ENCODE assay signal across 8 cellular contexts in the genomic region with DNA sequence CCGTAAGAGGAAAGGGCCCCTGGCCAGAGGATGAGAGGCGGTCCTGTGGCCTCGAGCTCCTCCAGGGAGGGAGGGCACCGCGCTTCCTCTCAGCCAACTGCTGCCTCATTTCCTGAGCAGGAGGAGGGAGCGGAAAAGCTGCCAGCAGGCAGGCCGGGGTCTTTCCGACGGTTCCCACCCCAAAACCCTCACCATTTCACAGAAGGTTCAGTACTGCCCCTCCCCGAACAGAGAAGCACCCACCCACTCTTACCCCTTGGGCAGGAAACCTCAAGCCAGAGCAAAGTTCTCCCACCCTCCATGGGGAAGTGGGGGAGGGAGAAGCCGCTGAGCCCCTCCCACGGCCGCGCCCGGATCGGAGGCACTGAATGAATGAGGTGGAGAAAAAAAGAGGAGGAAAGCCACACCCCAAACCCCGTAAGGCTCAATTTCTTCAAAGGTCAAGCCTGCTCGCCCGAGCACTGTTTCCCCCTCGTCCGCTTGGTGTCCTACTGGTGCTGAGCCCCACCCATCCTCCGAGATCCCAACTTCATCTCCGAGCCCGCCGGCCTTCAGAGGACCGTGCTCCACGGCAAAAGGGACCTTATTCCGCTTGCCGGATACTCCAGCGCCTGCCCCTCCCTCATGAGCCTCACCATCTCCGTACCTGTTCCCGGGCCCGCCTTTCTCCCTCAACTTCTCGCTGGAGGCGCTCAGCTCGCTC. TPM values are rescaled to one million over a fixed set of nuclear protein-coding genes. Genes with fewer than 3 reads are reported as not detected.
DNase-seq lines count a peak whose midpoint lies in the region; ATAC-seq lines count a peak whose summit lies in the region.

No MANE protein-coding gene starts in this region.

- H3K27ac Mint-ChIP-seq in T-cell: peak overlapping the region; percentile 100

- ATAC-seq in GM21529 (IDR thresholded peaks at IDR 0.05; ENCODE audit: unreplicated experiment): peak; percentile 56
- peak; percentile 43 to 59 (median 54) for ATAC-seq in T-cell (replicated peaks in 1 of 4)
- ATAC-seq in right cardiac atrium: peak; percentile 68 to 84

- H3K9me3 Mint-ChIP-seq in T-cell: no peaks in the 10 kb centered on the region

- H3K36me3 Mint-ChIP-seq in T-cell: peaks cover 19% of the 10 kb centered on the region

- peak overlapping the region; percentile 96 for H3K9ac ChIP-seq in rectal smooth muscle tissue (ENCODE audit: low read length)

- H3K27ac ChIP-seq in KOPT-K1 (ENCODE audit: low read depth, low read length, poor library complexity, severe bottlenecking) (peak overlapping the region; percentile 93), right cardiac atrium (ENCODE audit: low read length) (peak overlapping the region; percentile 82), rectal smooth muscle tissue (ENCODE audit: low read depth, low read length) (peak overlapping the region; percentile 90)

- peaks cover 40% of the 10 kb centered on the region for H3K36me3 ChIP-seq in KOPT-K1 (ENCODE audit: insufficient read depth, low read length)
- peaks cover 6% of the 10 kb centered on the region for H3K36me3 ChIP-seq in rectal smooth muscle tissue (ENCODE audit: control insufficient read depth, insufficient read depth, low read length)

- H3K4me3 Mint-ChIP-seq in T-cell: peak overlapping the region; percentile 95 to 100 (median 100)

- H3K9me3 ChIP-seq in KOPT-K1 (ENCODE audit: insufficient read depth, low read length, poor library complexity, severe bottlenecking): no peaks in the 10 kb centered on the region
- no peaks in the 10 kb centered on the region for H3K9me3 ChIP-seq in right cardiac atrium (ENCODE audit: control insufficient read depth, low read length)

- H3K4me3 ChIP-seq in right cardiac atrium (ENCODE audit: low read length) (peak overlapping the region; percentile 82), rectal smooth muscle tissue (ENCODE audit: low read length) (peak overlapping the region; percentile 99)

- H3K4me1 Mint-ChIP-seq in T-cell: peaks cover 56 to 60% (median 58%) of the 10 kb centered on the region in 3 donors

- POLR2A ChIA-PET in T-cell (lab: Charles Lee): interaction anchor here in 1 of 2 donors (0.5 to 2.1 kb wide), 2 partner anchors 24 to 956 kb away, joined by 3 to 8 read pairs; no protein-coding TSS in a partner anchor

- peak; percentile 42 for DNase-seq in DMS79 treated with DMSO at 0.1 percent for 48 hours (lab: John Stamatoyannopoulos, UW)
- DNase-seq in T-cell: peak in 31 of 34 experiments; percentile 21 to 75 (median 51)
- DNase-seq in amygdala (lab: John Stamatoyannopoulos, UW): peak in 43 of 56 donors; percentile 8 to 75 (median 42)
- DNase-seq in right cardiac atrium: peak; percentile 84 to 90 (median 89)
- DNase-seq in DMS153 (lab: John Stamatoyannopoulos, UW): no peak

- H3K4me1 ChIP-seq in right cardiac atrium (ENCODE audit: control insufficient read depth, insufficient read depth, low read length) (peaks cover 12% of the 10 kb centered on the region), rectal smooth muscle tissue (ENCODE audit: control insufficient read depth, insufficient read depth, low read length) (peaks cover 7% of the 10 kb centered on the region)

- WGBS in right cardiac atrium: under 1% methylated on average over 36 of the region's 36 CpGs

- H3K27me3 Mint-ChIP-seq in T-cell: no peaks in the 10 kb centered on the region

- CTCF ChIA-PET in T-cell (lab: Charles Lee): interaction anchor here in 1 of 2 donors (0.6 to 2.5 kb wide), 3 partner anchors 25 to 112 kb away, joined by 3 to 10 read pairs (median 4); a partner anchor contains a TSS

- H3K27me3 ChIP-seq in right cardiac atrium (ENCODE audit: control insufficient read depth, insufficient read depth): no peaks in the 10 kb centered on the region
- no peaks in the 10 kb centered on the region for H3K27me3 ChIP-seq in rectal smooth muscle tissue (ENCODE audit: control insufficient read depth, insufficient read depth, low read length)

- intact Hi-C loops in right cardiac atrium (cut with DNase I): loop anchor here in 1 of 4 donors (10.0 kb wide), 1 partner anchor 92 kb away; a partner anchor contains a TSS

RNA-seq across cellular contexts. Expression of a gene that starts 9.4 kb away (rescaled TPM):
- 100 to 1,000 TPM; 340 to 396 (median 363) TPM for total RNA-seq in T-cell
- 100 to 1,000 TPM; 202 to 594 (median 262) TPM for total RNA-seq in right cardiac atrium
- polyA plus RNA-seq in right cardiac atrium: 391 TPM

RNA-seq across cellular contexts. Expression of a gene that starts 23.6 kb away (rescaled TPM):
- total RNA-seq in T-cell: not detected
- total RNA-seq in right cardiac atrium: not detected
- polyA plus RNA-seq in right cardiac atrium: not detected

RNA-seq across cellular contexts. Expression of a gene that starts 27.6 kb away (rescaled TPM):
- total RNA-seq in T-cell (under 1 TPM; 0.10 to 0.35 (median 0.18) TPM), right cardiac atrium (under 1 TPM; 0.09 to 0.88 (median 0.18) TPM)
- polyA plus RNA-seq in right cardiac atrium: not detected

RNA-seq across cellular contexts. Expression of a gene that starts 38.3 kb away (rescaled TPM):
- 100 to 1,000 TPM; 175 to 240 (median 192) TPM for total RNA-seq in T-cell
- total RNA-seq in right cardiac atrium: 100 to 1,000 TPM; 103 to 112 (median 107) TPM
- 67.6 TPM for polyA plus RNA-seq in right cardiac atrium
